Comparison of ENCODE assay signal across 15 cellular contexts in genomic region chr3:125103406-125103805, GRCh38. TPM values are rescaled to one million over a fixed set of nuclear protein-coding genes. Genes with fewer than 3 reads are reported as not detected.
DNase-seq lines count a peak whose midpoint lies in the region; ATAC-seq, FAIRE-seq and TF ChIP-seq lines count a peak whose summit lies in the region.
"Had no signal": no experiment of that assay in that cellular context is flagged by ENCODE, and none has a peak within 500 bp of the region (broad histone marks: within the 10 kb centered on the region; RNA-seq: fewer than 3 reads in every experiment).

No MANE protein-coding gene starts in this region.

- no peak for ATAC-seq in HG03039 (IDR thresholded peaks at IDR 0.05; ENCODE audit: unreplicated experiment)
- ATAC-seq: CD8-positive, alpha-beta T cell had no signal

- no peak for TF ChIP-seq CTCF in thyroid gland (IDR thresholded peaks at IDR 0.05)

- intact Hi-C loops in thyroid gland (cut with DNase I) = no loop called here

- no peak for FAIRE-seq in RCC 7860 (lab: Jason Lieb, UNC)
- FAIRE-seq: HepG2 had no signal

- no peaks in the 10 kb centered on the region for H3K36me3 ChIP-seq in thyroid gland
- H3K36me3 ChIP-seq: BLaER1 treated with 17β-estradiol and CSF1 and Interleukin-3, amounts not matched to agents 10 nM and 100 nM; HAP-1 had no signal

- DNase-seq in HT1080 (ENCODE audit: low read depth) (peak; percentile 41), RCC 7860 (ENCODE audit: low spot score) (peak; percentile 23), kidney tubule cell (ENCODE audit: low spot score) (peak; percentile 17), thyroid gland (no peak), DMS153 treated with DMSO at 0.1 percent for 48 hours (lab: John Stamatoyannopoulos, UW; ENCODE audit: unreplicated experiment) (no peak), LoVo (ENCODE audit: low spot score) (no peak)
- DNase-seq: CD8-positive, alpha-beta T cell; DMS 273 treated with DMSO at 0.1 percent for 48 hours; GDM1; GM23248; KG1 had no signal

- TF ChIP-seq POLR2A in thyroid gland (IDR thresholded peaks at IDR 0.05) = no peak

- H3K4me3 ChIP-seq in thyroid gland (replicated peaks in 1 of 3) = no peak overlapping the region
- H3K4me3 ChIP-seq: BLaER1 treated with 17β-estradiol and CSF1 and Interleukin-3, amounts not matched to agents 10 nM and 100 nM; GM23248; HAP-1 had no signal

- peaks cover 25 to 43% of the 10 kb centered on the region in 2 donors for H3K4me1 ChIP-seq in thyroid gland
- H3K4me1 ChIP-seq: HAP-1 had no signal

- H3K9me3 ChIP-seq in thyroid gland = no peaks in the 10 kb centered on the region
- H3K9me3 ChIP-seq: HAP-1 had no signal

- H3K27ac ChIP-seq in thyroid gland = peak overlapping the region; percentile 44 to 95 (median 87)
- H3K27ac ChIP-seq: BLaER1 treated with 17β-estradiol and CSF1 and Interleukin-3, amounts not matched to agents 10 nM and 100 nM; GM23248 had no signal

- 100% methylated on average over 1 of the region's 1 CpG for WGBS in thyroid gland, 2 donors

- no peaks in the 10 kb centered on the region for H3K27me3 ChIP-seq in thyroid gland
- H3K27me3 ChIP-seq: BLaER1 treated with 17β-estradiol and CSF1 and Interleukin-3, amounts not matched to agents 10 nM and 100 nM had no signal

RNA-seq across cellular contexts. Expression of gene HEG1, which starts 47.6 kb away (rescaled TPM):
- total RNA-seq in HT1080 (2014; rRNA removed; shearing (Covaris generic)) = 34.4 and 40.7 TPM in 2 replicates
- 70.8 and 102 TPM in 2 replicates for polyA plus RNA-seq in HT1080 (2015; cell fraction: cytosol; rRNA removed)
- polyA plus RNA-seq in HT1080 (2015; cell fraction: nucleus; rRNA removed) = 119 and 120 TPM in 2 replicates
- total RNA-seq in thyroid gland = 100 to 1,000 TPM in 3 of 4 donors, 10 to 100 TPM in 1; 91.4 to 266 (median 199) TPM

Comparison
In these comparisons a context has a peak if more than half of its experiments do, and no peak if none do; other contexts are left out.
1. DNase-seq: peak in HT1080 (single experiment), RCC 7860 (single experiment) and kidney tubule cell (single experiment); none in thyroid gland (0 of 2), DMS153 treated with DMSO at 0.1 percent for 48 hours (single experiment) and LoVo (single experiment).